In the genomic region with DNA sequence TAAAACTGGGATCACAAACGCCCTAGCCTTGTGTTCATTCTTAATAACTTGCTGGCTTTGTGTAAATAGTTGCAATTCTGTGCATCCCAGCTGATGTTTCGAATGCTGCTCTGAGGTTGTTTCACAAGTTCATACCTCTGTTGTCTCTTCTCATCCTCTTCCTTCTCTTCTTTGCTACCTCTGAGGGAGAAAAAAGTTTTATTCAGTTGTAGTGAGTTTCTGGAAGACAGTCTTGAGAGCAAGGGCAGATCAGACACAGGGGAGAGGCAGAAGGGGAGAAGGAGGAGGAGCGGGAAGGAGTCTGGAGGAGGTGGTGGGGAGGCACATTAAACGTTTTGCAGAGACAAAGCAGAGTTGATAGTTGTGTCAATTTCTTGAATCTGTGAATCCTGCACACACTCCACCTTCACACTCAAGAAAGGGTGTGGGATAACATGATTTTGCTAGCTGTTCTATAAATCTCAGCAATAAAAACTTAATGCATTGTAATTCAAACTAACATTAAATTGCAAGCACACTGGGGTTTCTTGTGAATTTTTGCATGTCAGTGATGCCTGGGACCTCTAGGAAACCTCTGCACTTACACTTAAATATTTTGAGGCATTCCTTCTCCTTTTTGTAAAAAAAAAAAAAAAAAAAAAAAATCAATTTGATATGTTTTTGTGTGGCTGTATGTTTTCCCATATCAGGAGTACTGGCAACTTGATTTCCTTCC, we compare ENCODE assay signal across 12 cellular contexts. TPM values are rescaled to one million over a fixed set of nuclear protein-coding genes. Genes with fewer than 3 reads are reported as not detected.
DNase-seq lines count a peak whose midpoint lies in the region; ATAC-seq and TF ChIP-seq lines count a peak whose summit lies in the region.
"Had no signal": no experiment of that assay in that cellular context is flagged by ENCODE, and none has a peak within 500 bp of the region (broad histone marks: within the 10 kb centered on the region; RNA-seq: fewer than 3 reads in every experiment).

No MANE protein-coding gene starts in this region.

- peaks cover 19% of the 10 kb centered on the region for H4K20me1 ChIP-seq in GM23338 (replicated peaks; ENCODE audit: insufficient read depth)

- H3K9me2 ChIP-seq in GM23338 (ENCODE audit: insufficient read depth) = no peaks in the 10 kb centered on the region

- no peak for TF ChIP-seq EP300 in stomach (IDR thresholded peaks at IDR 0.05)

- H3K4me1 Mint-ChIP-seq in GM23338 = peaks cover 59% of the 10 kb centered on the region

- peaks cover 30% of the 10 kb centered on the region for H3F3A ChIP-seq in GM23338 (replicated peaks; ENCODE audit: low read depth)

- TF ChIP-seq CTCF in GM23338 (conservative IDR thresholded peaks at IDR 0.05; ENCODE audit: low read depth in 2 of 2) = no peak
- no peak for TF ChIP-seq CTCF in astrocyte of the spinal cord (IDR thresholded peaks at IDR 0.05; ENCODE audit: low read depth, low read length)
- no peak for TF ChIP-seq CTCF in stomach (IDR thresholded peaks at IDR 0.05)

- H3K36me3 ChIP-seq in GM23338 (ENCODE audit: insufficient read depth) (no peaks in the 10 kb centered on the region), stomach (peaks cover 7 to 71% (median 29%) of the 10 kb centered on the region in 4 donors)
- H3K36me3 ChIP-seq: thyroid gland had no signal

- no peaks in the 10 kb centered on the region for H3K36me3 Mint-ChIP-seq in GM23338 (ENCODE audit: low read depth)

- H3K27me3 ChIP-seq in GM23338 (ENCODE audit: insufficient read depth) = peaks cover 100% of the 10 kb centered on the region
- H3K27me3 ChIP-seq in stomach = peaks cover 0 to 75% (median 14%) of the 10 kb centered on the region in 3 donors

- WGBS in stomach, 5 donors = 48 to 70% (median 56%) methylated on average over 4 of the region's 4 CpGs

- H3K27ac ChIP-seq in GM23338 (ENCODE audit: low read depth) (no peak overlapping the region), stomach (peak overlapping the region in 4 of 5 donors; percentile 89 to 93 (median 90))
- H3K27ac ChIP-seq: psoas muscle had no signal

- DNase-seq in GM23338 (ENCODE audit: low spot score) (peak; percentile 37), astrocyte of the spinal cord (ENCODE audit: low read depth, low spot score) (peak; percentile 68), left kidney (ENCODE audit: low read depth, low spot score) (peak; percentile 79), stomach (no peak), LoVo (ENCODE audit: low spot score) (no peak), CD1c-positive myeloid dendritic cell (ENCODE audit: extremely low spot score) (no peak), NCI-H1930 (lab: John Stamatoyannopoulos, UW) (no peak)
- DNase-seq: activated naive CD8-positive, alpha-beta T cell treated with anti-CD3 and anti-CD28 coated beads, Interleukin-2, amount 50 U/mL, for 24 hours; NCI-H510A; psoas muscle; thyroid gland had no signal

- in situ Hi-C loops in astrocyte of the spinal cord (cut with HindIII; ENCODE audit: low sequenced_read_pairs) = loop anchor here (25.0 kb wide), 1 partner anchor 120 kb away; no protein-coding TSS in a partner anchor

- no peak for ATAC-seq in GM23338
- no peak for ATAC-seq in GM19324 (IDR thresholded peaks at IDR 0.05; ENCODE audit: low FRiP score, unreplicated experiment)
- ATAC-seq: activated naive CD8-positive, alpha-beta T cell treated with anti-CD3 and anti-CD28 coated beads, Interleukin-2, amount 50 U/mL, for 24 hours; psoas muscle had no signal

- H3K79me2 ChIP-seq in GM23338 (replicated peaks; ENCODE audit: insufficient read depth) = no peaks in the 10 kb centered on the region

- H3K9me3 Mint-ChIP-seq in GM23338 = no peaks in the 10 kb centered on the region; the same call in 1 of the 3 replicates
- H3K9me3 Mint-ChIP-seq: activated naive CD8-positive, alpha-beta T cell treated with anti-CD3 and anti-CD28 coated beads, Interleukin-2, amount 50 U/mL, for 24 hours had no signal

- no peak for TF ChIP-seq POLR2A in stomach (IDR thresholded peaks at IDR 0.05)

- no peak overlapping the region for H2AFZ ChIP-seq in GM23338

- no peak overlapping the region; the same call in 2 of the 3 replicates for H3K4me3 Mint-ChIP-seq in GM23338
- H3K4me3 Mint-ChIP-seq: activated naive CD8-positive, alpha-beta T cell treated with anti-CD3 and anti-CD28 coated beads, Interleukin-2, amount 50 U/mL, for 24 hours had no signal

- intact Hi-C loops in stomach (cut with DNase I; ENCODE audit: low total_unique reads) = loop anchor here (5.0 kb wide), 1 partner anchor 135 kb away; no protein-coding TSS in a partner anchor

- H3K4me3 ChIP-seq in GM23338 = no peak overlapping the region
- H3K4me3 ChIP-seq in astrocyte of the spinal cord (ENCODE audit: low read depth, low read length) = peak overlapping the region; percentile 62
- H3K4me3 ChIP-seq in stomach = peak overlapping the region; percentile 70 to 83 (median 72)
- H3K4me3 ChIP-seq: thyroid gland had no signal

- H3K4me1 ChIP-seq in GM23338 (ENCODE audit: insufficient read depth) (peaks cover 90% of the 10 kb centered on the region), stomach (peaks cover 0 to 11% (median 4%) of the 10 kb centered on the region in 4 donors)
- H3K4me1 ChIP-seq: psoas muscle had no signal

- H3K27me3 Mint-ChIP-seq in GM23338 (ENCODE audit: insufficient read depth, low read depth, poor library complexity) = peaks cover 100% of the 10 kb centered on the region

- peak overlapping the region; percentile 87 for H3K4me2 ChIP-seq in GM23338

- no peak overlapping the region for H3K27ac Mint-ChIP-seq in GM23338
- H3K27ac Mint-ChIP-seq: activated naive CD8-positive, alpha-beta T cell treated with anti-CD3 and anti-CD28 coated beads, Interleukin-2, amount 50 U/mL, for 24 hours had no signal

- no peaks in the 10 kb centered on the region for H3K9me3 ChIP-seq in stomach
- H3K9me3 ChIP-seq: psoas muscle, thyroid gland had no signal

TF ChIP-seq in GM23338, 12 proteins besides CTCF, POLR2A, EP300 and RAD21:
- TF ChIP-seq EZH2 (IDR thresholded peaks at IDR 0.05; ENCODE audit: low read depth, unreplicated experiment) = peak; percentile 66
- no peak for TF ChIP-seq ZNF331 (CRISPR knock-in tag; IDR thresholded peaks at IDR 0.05; ENCODE audit: low read depth)

RNA-seq across cellular contexts. Expression of gene MEIS1, which starts 6.9 kb away (rescaled TPM):
- 0.28 TPM in 1 of 2 replicates, not detected in the other for total RNA-seq in GM23338 (2014; rRNA removed; shearing (Covaris generic))
- polyA plus RNA-seq in GM23338 (2016; fragmentation: Nextera tagmentation; extraction: Ambion mirVana) (0.16 TPM in 1 of 2 replicates, not detected in the other), stomach (10 to 100 TPM in 1 of 3 donors, 1 to 10 TPM in 2; 4.8 to 36.8 (median 9.8) TPM)
- total RNA-seq in stomach = 100 to 1,000 TPM in 2 of 5 donors, 10 to 100 TPM in 3; 31.2 to 172 (median 57.4) TPM

Comparison
In these comparisons a context has a peak if more than half of its experiments do, and no peak if none do; other contexts are left out.
1. DNase-seq: peak in GM23338 (single experiment), astrocyte of the spinal cord (single experiment) and left kidney (single experiment); none in stomach (single experiment), LoVo (single experiment), CD1c-positive myeloid dendritic cell (single experiment) and NCI-H1930 (0 of 2).
2. RNA of gene MEIS1, which starts 6.9 kb away (total RNA-seq): 31.2 to 172 TPM in stomach; 0.28 TPM in GM23338; every median in the first group is over 10 times any median in the second.